Comparison of ENCODE assay signal across 8 cellular contexts in genomic region chr3:38453914-38454178, GRCh38. TPM values are rescaled to one million over a fixed set of nuclear protein-coding genes. Genes with fewer than 3 reads are reported as not detected.
DNase-seq lines count a peak whose midpoint lies in the region; ATAC-seq and TF ChIP-seq lines count a peak whose summit lies in the region.

No MANE protein-coding gene starts in this region.

- H3K27me3 ChIP-seq in esophagus muscularis mucosa, result no peaks in the 10 kb centered on the region
- H3K27me3 ChIP-seq in psoas muscle (ENCODE audit: insufficient read depth in 3 of 3, low read length in 2 of 3), result no peaks in the 10 kb centered on the region

- no peaks in the 10 kb centered on the region for H3K36me3 ChIP-seq in OCI-LY7 (ENCODE audit: insufficient read depth, low read length)
- H3K36me3 ChIP-seq in esophagus muscularis mucosa, result no peaks in the 10 kb centered on the region
- H3K36me3 ChIP-seq in psoas muscle (ENCODE audit: insufficient read depth in 1 of 2, low read depth in 1 of 2), result no peaks in the 10 kb centered on the region

- POLR2A ChIA-PET in OCI-LY7 (lab: Charles Lee), result no interaction called here

- H3K4me1 ChIP-seq in OCI-LY7 (ENCODE audit: insufficient read depth, low read length, poor library complexity, severe bottlenecking), result no peaks in the 10 kb centered on the region
- peaks cover 14 to 46% (median 42%) of the 10 kb centered on the region in 4 donors for H3K4me1 ChIP-seq in esophagus muscularis mucosa
- peaks cover 35% of the 10 kb centered on the region for H3K4me1 ChIP-seq in psoas muscle

- CTCF ChIA-PET in OCI-LY7 (lab: Charles Lee; ENCODE audit: unreplicated experiment), result interaction anchor here (1.1 kb wide), 1 partner anchor 108 kb away, joined by 3 read pairs; no protein-coding TSS in a partner anchor

- no peak for TF ChIP-seq POLR2A in esophagus muscularis mucosa (IDR thresholded peaks at IDR 0.05; ENCODE audit: low read depth)

- H2AFZ ChIP-seq in OCI-LY7 (ENCODE audit: low read length), result no peak overlapping the region

- H4K20me1 ChIP-seq in OCI-LY7 (ENCODE audit: insufficient read depth, low read length), result no peaks in the 10 kb centered on the region

- no peaks in the 10 kb centered on the region for H3K79me2 ChIP-seq in OCI-LY7 (ENCODE audit: insufficient read depth, low read depth, low read length)

- H3K27ac ChIP-seq in OCI-LY7 (ENCODE audit: low read depth, low read length, poor library complexity, severe bottlenecking) (no peak overlapping the region), esophagus muscularis mucosa (replicated peaks in 1 of 4) (peak overlapping the region; percentile 84 to 92 (median 90)), psoas muscle (peak overlapping the region; percentile 96)

- no peak for ATAC-seq in psoas muscle
- ATAC-seq in GM21526 (IDR thresholded peaks at IDR 0.05; ENCODE audit: low FRiP score, unreplicated experiment), result no peak

- no TSS peak for BruUV-seq in OCI-LY7 (replicated peaks; lab: Mats Ljungman, UMichigan)

- H3K9me2 ChIP-seq in OCI-LY7 (ENCODE audit: insufficient read depth, low read length), result no peaks in the 10 kb centered on the region

- peak overlapping the region; percentile 94 for H3K4me2 ChIP-seq in OCI-LY7 (ENCODE audit: low read length)

- DNase-seq in OCI-LY7 (ENCODE audit: low spot score), result no peak
- DNase-seq in esophagus muscularis mucosa (ENCODE audit: extremely low spot score), result no peak
- no peak for DNase-seq in psoas muscle
- DNase-seq in epidermal melanocyte (ENCODE audit: insufficient read length, low spot score), result no peak
- DNase-seq in islet precursor cell, result no peak
- no peak for DNase-seq in NCI-H1048 (lab: John Stamatoyannopoulos, UW)

- peak overlapping the region; percentile 80 for H3K4me3 ChIP-seq in GM12875 (ENCODE audit: low read depth, low read length)
- H3K4me3 ChIP-seq in OCI-LY7 (ENCODE audit: low read depth, low read length, poor library complexity, severe bottlenecking), result peak overlapping the region; percentile 72
- H3K4me3 ChIP-seq in esophagus muscularis mucosa, result peak overlapping the region; percentile 78 to 94 (median 90)
- H3K4me3 ChIP-seq in psoas muscle, result peak overlapping the region; percentile 95

- 0% methylated on average over 4 of the region's 36 CpGs for WGBS in esophagus muscularis mucosa
- WGBS in psoas muscle, 3 donors, result 1% methylated on average over 15 to 36 of the region's 36 CpGs

- H3K9me3 ChIP-seq in OCI-LY7 (ENCODE audit: low read length) (no peaks in the 10 kb centered on the region), esophagus muscularis mucosa (no peaks in the 10 kb centered on the region), psoas muscle (no peaks in the 10 kb centered on the region)

- TF ChIP-seq CTCF in GM12875 (IDR thresholded peaks at IDR 0.05; ENCODE audit: borderline replicate concordance, insufficient read depth, low read depth, low read length) (no peak), OCI-LY7 (conservative IDR thresholded peaks at IDR 0.05; ENCODE audit: low read length) (no peak), esophagus muscularis mucosa (IDR thresholded peaks at IDR 0.05) (no peak), psoas muscle (IDR thresholded peaks at IDR 0.05) (no peak)

- intact Hi-C loops in OCI-LY7 (cut with micrococcal nuclease; ENCODE audit: unreplicated experiment) (no loop called here), esophagus muscularis mucosa (cut with DNase I) (loop anchor here (5.0 kb wide), 1 partner anchor 317 kb away; the partner anchor contains the start of genes ACAA1 and MYD88), psoas muscle (cut with DNase I) (loop anchor here in 1 of 2 donors (10.0 kb wide), 1 partner anchor 319 kb away; the partner anchor contains the start of genes ACAA1 and MYD88)

- no peak for TF ChIP-seq EP300 in esophagus muscularis mucosa (IDR thresholded peaks at IDR 0.05)

RNA-seq across cellular contexts. Expression of gene ACVR2B, which starts 0.2 kb away (rescaled TPM):
- total RNA-seq in OCI-LY7 (2014; rRNA removed; shearing (Covaris generic)), result 7.8 and 11.3 TPM in 2 replicates
- total RNA-seq in OCI-LY7 (2022), result 7.2 and 7.9 TPM in 2 replicates
- total RNA-seq in esophagus muscularis mucosa, result 1 to 10 TPM; 3.8 to 9.8 (median 5.9) TPM
- 10 to 100 TPM in 1 of 4 donors, 1 to 10 TPM in 3; 3.4 to 11.9 (median 6.9) TPM for total RNA-seq in psoas muscle
- 1 to 10 TPM in 1 of 3 donors, under 1 TPM in 2; 0.59 to 1.6 (median 0.94) TPM for polyA plus RNA-seq in psoas muscle

RNA-seq across cellular contexts. Expression of gene EXOG, which starts 42.3 kb away (rescaled TPM):
- 15.8 and 30.7 TPM in 2 replicates for total RNA-seq in OCI-LY7 (2014; rRNA removed; shearing (Covaris generic))
- 41.2 and 42.3 TPM in 2 replicates for total RNA-seq in OCI-LY7 (2022)
- total RNA-seq in esophagus muscularis mucosa, result 10 to 100 TPM; 14.9 to 37.8 (median 30.8) TPM
- 10 to 100 TPM in 1 of 4 donors, 1 to 10 TPM in 3; 2.9 to 14.5 (median 6.1) TPM for total RNA-seq in psoas muscle
- 1 to 10 TPM; 3.2 to 5.4 (median 3.3) TPM for polyA plus RNA-seq in psoas muscle
